15 cellular contexts compared by ENCODE assay signal in the genomic region with DNA sequence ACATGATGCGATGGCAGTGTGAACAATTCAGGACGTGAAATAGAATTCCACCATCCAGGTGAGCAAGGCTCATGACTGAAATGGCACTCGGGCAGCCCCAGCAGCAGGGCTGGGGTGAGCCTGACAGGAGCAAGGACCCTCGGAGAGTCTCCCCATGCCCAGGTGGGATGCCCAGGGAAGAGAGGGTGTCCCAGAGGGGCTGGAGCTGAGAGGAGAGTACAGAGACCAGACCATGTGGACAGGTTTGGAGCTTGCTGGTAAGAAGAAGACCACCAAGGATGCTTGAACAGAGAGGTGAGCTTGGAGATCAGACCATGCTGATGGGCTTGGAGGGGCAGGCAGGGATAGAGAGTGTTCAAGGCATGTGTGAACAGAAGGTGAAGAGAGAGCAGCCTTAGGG.
DNase-seq lines count a peak whose midpoint lies in the region; ATAC-seq, FAIRE-seq and TF ChIP-seq lines count a peak whose summit lies in the region.
"Had no signal": no experiment of that assay in that cellular context is flagged by ENCODE, and none has a peak within 500 bp of the region (broad histone marks: within the 10 kb centered on the region; RNA-seq: fewer than 3 reads in every experiment).

No MANE protein-coding gene starts in this region.

- POLR2A ChIA-PET in endothelial cell of umbilical vein (lab: Charles Lee), result no interaction called here

- H3K27ac ChIP-seq in heart right ventricle, result peak overlapping the region in 9 of 10 donors; percentile 35 to 90 (median 64)
- H3K27ac ChIP-seq in endothelial cell of umbilical vein (ENCODE audit: insufficient read depth, low read depth, low read length), result no peak overlapping the region
- H3K27ac ChIP-seq in upper lobe of right lung, result peak overlapping the region; percentile 67
- H3K27ac ChIP-seq: C4-2B had no signal

- ATAC-seq in heart right ventricle (peak in 3 of 8 donors; percentile 7 to 42 (median 14)), left cardiac atrium (no peak), upper lobe of right lung (no peak), GM18867 (IDR thresholded peaks at IDR 0.05; ENCODE audit: unreplicated experiment) (no peak)

- no peaks in the 10 kb centered on the region for H3K9me3 Mint-ChIP-seq in neural crest cell

- DNase-seq in heart right ventricle (no peak), left cardiac atrium (no peak), endothelial cell of umbilical vein (ENCODE audit: low read depth, low spot score) (no peak), neural crest cell (ENCODE audit: low read depth, low spot score) (no peak), upper lobe of right lung (no peak), NCI-H748 treated with DMSO at 0.1 percent for 48 hours (lab: John Stamatoyannopoulos, UW) (no peak), DMS79 treated with DMSO at 0.1 percent for 48 hours (lab: John Stamatoyannopoulos, UW) (no peak)
- DNase-seq: DMS153, KG1, NCI-H1048, NCI-H69 had no signal

- intact Hi-C loops in heart right ventricle (cut with DNase I) (loop anchor here in 6 of 10 donors (2.0 to 10.0 kb wide), 4 partner anchors 30 to 84 kb away; a partner anchor contains a TSS), left cardiac atrium (cut with DNase I) (no loop called here), endothelial cell of umbilical vein (cut with micrococcal nuclease) (no loop called here), upper lobe of right lung (cut with DNase I) (no loop called here)

- no peak overlapping the region for H3K4me3 Mint-ChIP-seq in neural crest cell

- peaks cover 12% of the 10 kb centered on the region for H3K27me3 Mint-ChIP-seq in neural crest cell (ENCODE audit: low read depth)

- no peak for TF ChIP-seq POLR2A in endothelial cell of umbilical vein (IDR thresholded peaks at IDR 0.05; ENCODE audit: low read depth, low read length)

- TF ChIP-seq CTCF in heart right ventricle (IDR thresholded peaks at IDR 0.05) (no peak), endothelial cell of umbilical vein (IDR thresholded peaks at IDR 0.05; ENCODE audit: extremely low read depth in 1 of 2, insufficient read depth in 1 of 2, low read depth in 1 of 2, low read length in 2 of 2) (no peak), neural crest cell (conservative IDR thresholded peaks at IDR 0.05) (no peak), upper lobe of right lung (IDR thresholded peaks at IDR 0.05) (no peak)

- H3K36me3 Mint-ChIP-seq in neural crest cell (ENCODE audit: low read depth), result no peaks in the 10 kb centered on the region

- no peaks in the 10 kb centered on the region for H3K4me1 Mint-ChIP-seq in neural crest cell

- peak overlapping the region; percentile 34 for H2AFZ ChIP-seq in endothelial cell of umbilical vein (ENCODE audit: low read depth, low read length)

- CTCF ChIA-PET in endothelial cell of umbilical vein (lab: Charles Lee), result interaction anchor here (1.3 to 2.6 kb wide), 2 partner anchors 19 to 23 kb away, joined by 4 to 12 read pairs; no protein-coding TSS in a partner anchor

- H3K4me1 ChIP-seq in heart right ventricle (peaks cover 0 to 55% (median 11%) of the 10 kb centered on the region in 9 donors), endothelial cell of umbilical vein (ENCODE audit: control insufficient read depth, extremely low read depth, insufficient read depth, low read length) (peaks cover 16% of the 10 kb centered on the region), upper lobe of right lung (no peaks in the 10 kb centered on the region)

- H3K9me1 ChIP-seq in endothelial cell of umbilical vein (replicated peaks; ENCODE audit: control insufficient read depth, extremely low read depth, insufficient read depth, low read length), result no peaks in the 10 kb centered on the region

- peak overlapping the region; percentile 72 for H3K4me2 ChIP-seq in endothelial cell of umbilical vein (ENCODE audit: insufficient read depth, low read length)

- FAIRE-seq in endothelial cell of umbilical vein (lab: Jason Lieb, UNC), result no peak
- FAIRE-seq: A204.1, H54 had no signal

- H3K9me3 ChIP-seq in heart right ventricle, result no peaks in the 10 kb centered on the region
- H3K9me3 ChIP-seq in endothelial cell of umbilical vein (replicated peaks; ENCODE audit: control insufficient read depth, insufficient read depth, low read length), result no peaks in the 10 kb centered on the region
- H3K9me3 ChIP-seq in upper lobe of right lung, result no peaks in the 10 kb centered on the region

- H3K79me2 ChIP-seq in endothelial cell of umbilical vein (ENCODE audit: control insufficient read depth, insufficient read depth, low read length), result no peaks in the 10 kb centered on the region

- 68 to 77% methylated on average over 4 of the region's 4 CpGs for WGBS in heart right ventricle, 2 donors

- H3K27me3 ChIP-seq in heart right ventricle (peaks cover 0 to 16% (median 4%) of the 10 kb centered on the region in 7 donors), endothelial cell of umbilical vein (ENCODE audit: control insufficient read depth in 2 of 2, insufficient read depth in 2 of 2, low read length in 2 of 2) (peaks cover 0 to 1% of the 10 kb centered on the region in 2 experiments), upper lobe of right lung (peaks cover 17% of the 10 kb centered on the region)

- no peaks in the 10 kb centered on the region for H4K20me1 ChIP-seq in endothelial cell of umbilical vein (replicated peaks; ENCODE audit: control insufficient read depth, extremely low read depth, insufficient read depth, low read length)

- H3K9ac ChIP-seq in endothelial cell of umbilical vein (replicated peaks; ENCODE audit: extremely low read depth, insufficient read depth, low read length), result no peak overlapping the region

- peak overlapping the region; percentile 58 for H3K27ac Mint-ChIP-seq in neural crest cell (ENCODE audit: unreplicated experiment)

- H3K4me3 ChIP-seq in heart right ventricle (no peak overlapping the region), endothelial cell of umbilical vein (replicated peaks in 1 of 3; ENCODE audit: insufficient read depth in 1 of 3, low read depth in 1 of 3, low read length in 3 of 3) (no peak overlapping the region), upper lobe of right lung (no peak overlapping the region)

- dilution Hi-C loops in endothelial cell of umbilical vein (cut with MboI; ENCODE audit: extremely low pct_ligation_motif_present, low sequenced_read_pairs), result no loop called here

- no peaks in the 10 kb centered on the region for H3K36me3 ChIP-seq in heart right ventricle
- H3K36me3 ChIP-seq in endothelial cell of umbilical vein (ENCODE audit: control insufficient read depth in 2 of 2, extremely low read depth in 1 of 2, insufficient read depth in 2 of 2, low read length in 2 of 2), result no peaks in the 10 kb centered on the region
- H3K36me3 ChIP-seq in upper lobe of right lung, result no peaks in the 10 kb centered on the region

- BruUV-seq in endothelial cell of umbilical vein (replicated peaks; lab: Mats Ljungman, UMichigan), result no TSS peak

TF ChIP-seq in endothelial cell of umbilical vein, 7 proteins besides CTCF, POLR2A, EP300 and RAD21:
- no peak for TF ChIP-seq POLR2AphosphoS5 (IDR thresholded peaks at IDR 0.05; ENCODE audit: insufficient read depth, low read depth, low read length)
- TF ChIP-seq, protein P1, sequence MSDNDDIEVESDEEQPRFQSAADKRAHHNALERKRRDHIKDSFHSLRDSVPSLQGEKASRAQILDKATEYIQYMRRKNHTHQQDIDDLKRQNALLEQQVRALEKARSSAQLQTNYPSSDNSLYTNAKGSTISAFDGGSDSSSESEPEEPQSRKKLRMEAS (IDR thresholded peaks at IDR 0.05; ENCODE audit: insufficient read depth, insufficient read length), result no peak
- no peak for TF ChIP-seq FOS (IDR thresholded peaks at IDR 0.05; ENCODE audit: borderline replicate concordance, insufficient read depth, low read length)
- TF ChIP-seq JUN (IDR thresholded peaks at IDR 0.05; ENCODE audit: borderline replicate concordance, insufficient read depth, insufficient read length, low read depth), result no peak
- no peak for TF ChIP-seq MYC (IDR thresholded peaks at IDR 0.05; ENCODE audit: low read depth, low read length)
- TF ChIP-seq EZH2 (IDR thresholded peaks at IDR 0.05; ENCODE audit: borderline replicate concordance, low read depth, low read length, severe bottlenecking), result no peak
- TF ChIP-seq GATA2 (IDR thresholded peaks at IDR 0.05; ENCODE audit: insufficient read depth, insufficient read length, low read depth, low read length), result no peak

Comparison
In these comparisons a context has a peak if more than half of its experiments do, and no peak if none do; other contexts are left out.
1. intact Hi-C loops: an anchor here in heart right ventricle (2.0 to 10.0 kb wide); none called in left cardiac atrium, endothelial cell of umbilical vein and upper lobe of right lung.